1 cellular context compared by ENCODE assay signal in genomic region chr12:56116267-56117081, GRCh38.
A peak's percentile ranks its signal among the peaks of the same experiment; 100 is the strongest.
TF ChIP-seq lines count a peak whose summit lies in the region.

Gene RPL41, plus strand, starts transcription at chr12:56116633.

TF ChIP-seq in GM12878, 131 proteins besides CTCF, POLR2A, EP300 and RAD21 (continued from another document):
- no peak for TF ChIP-seq ATF3 (IDR thresholded peaks at IDR 0.05; ENCODE audit: borderline replicate concordance, extremely low read depth, low read depth, low read length)
- TF ChIP-seq IKZF2 (IDR thresholded peaks at IDR 0.05): 0 out of 4 replicates have a peak, but pooled peaks of 1 of the 2 experiments have one; percentile 2
- TF ChIP-seq ZBTB40 (IDR thresholded peaks at IDR 0.05; ENCODE audit: borderline replicate concordance): peak; percentile 94
